ENCODE assay signal across 11 cellular contexts in the genomic region with DNA sequence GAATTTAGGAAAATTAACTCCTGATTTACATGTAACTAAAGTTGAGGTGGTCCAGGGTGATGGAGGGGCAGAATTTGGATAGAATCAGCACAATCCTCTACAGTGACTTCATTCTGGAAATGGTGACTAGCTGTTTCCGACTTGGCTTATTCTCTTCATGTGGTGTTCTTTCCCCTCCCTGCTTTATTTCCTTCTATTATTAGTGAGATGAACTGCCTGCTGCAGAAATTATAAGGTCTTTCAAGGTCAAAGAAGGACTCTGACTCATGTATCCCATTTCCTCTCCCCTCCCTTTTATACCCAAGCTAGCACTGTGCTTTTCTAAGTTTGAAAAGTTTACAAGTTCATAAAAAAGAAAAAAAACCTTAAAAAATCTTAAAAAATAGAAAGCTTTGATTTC. TPM values are rescaled to one million over a fixed set of nuclear protein-coding genes. Genes with fewer than 3 reads are reported as not detected.
DNase-seq lines count a peak whose midpoint lies in the region; ATAC-seq, FAIRE-seq and TF ChIP-seq lines count a peak whose summit lies in the region.
"Had no signal": no experiment of that assay in that cellular context is flagged by ENCODE, and none has a peak within 500 bp of the region (broad histone marks: within the 10 kb centered on the region; RNA-seq: fewer than 3 reads in every experiment).

No MANE protein-coding gene starts in this region.

- H3K18ac ChIP-seq in mesendoderm (ENCODE audit: low read length): no peak overlapping the region

- no peak overlapping the region for H3K56ac ChIP-seq in mesendoderm (ENCODE audit: low read length)

- H2BK120ac ChIP-seq in mesendoderm (ENCODE audit: low read depth, low read length): no peak overlapping the region

- H2AFZ ChIP-seq in mammary epithelial cell (ENCODE audit: low read depth, low read length) (no peak overlapping the region), OCI-LY7 (ENCODE audit: low read length) (no peak overlapping the region)

- in situ Hi-C loops in mammary epithelial cell (cut with MboI; ENCODE audit: low sequenced_read_pairs in 2 of 2): no loop called here

- CTCF ChIA-PET in mammary epithelial cell (lab: Charles Lee; ENCODE audit: low non-redundant PET) (interaction anchor here (0.6 kb wide), 2 partner anchors 12 to 1641 kb away, joined by 3 to 4 read pairs; partner anchors contain the start of gene MRPL17), OCI-LY7 (lab: Charles Lee; ENCODE audit: unreplicated experiment) (no interaction called here)

- H3K9me3 ChIP-seq in breast epithelium (no peaks in the 10 kb centered on the region), mammary epithelial cell (replicated peaks; ENCODE audit: insufficient read depth, low read length) (no peaks in the 10 kb centered on the region), lung (ENCODE audit: control insufficient read depth in 2 of 2, insufficient read depth in 1 of 2, low read length in 1 of 2) (no peaks in the 10 kb centered on the region), OCI-LY7 (ENCODE audit: low read length) (no peaks in the 10 kb centered on the region)
- H3K9me3 ChIP-seq in effector memory CD4-positive, alpha-beta T cell (ENCODE audit: control insufficient read depth, low read length): no peaks in the 10 kb centered on the region

- H2BK5ac ChIP-seq in mesendoderm (ENCODE audit: low read length): no peak overlapping the region

- H3K27ac ChIP-seq in breast epithelium (peak overlapping the region; percentile 22 to 41), mammary epithelial cell (ENCODE audit: insufficient read depth, low read depth, low read length) (no peak overlapping the region), coronary artery (peak overlapping the region; percentile 52 to 61), lung (ENCODE audit: low read depth in 1 of 2, low read length in 1 of 2) (peak overlapping the region in 1 of 2 donors; percentile 72), mesendoderm (ENCODE audit: low read depth, low read length) (no peak overlapping the region), OCI-LY7 (ENCODE audit: low read depth, low read length, poor library complexity, severe bottlenecking) (no peak overlapping the region)
- H3K27ac ChIP-seq in effector memory CD4-positive, alpha-beta T cell (ENCODE audit: insufficient read depth, low read length, poor library complexity, severe bottlenecking): no peak overlapping the region

- H3K4me3 ChIP-seq in breast epithelium: no peak overlapping the region
- no peak overlapping the region for H3K4me3 ChIP-seq in mammary epithelial cell (replicated peaks in 1 of 3; ENCODE audit: insufficient read depth in 1 of 3, low read depth in 2 of 3, low read length in 3 of 3)
- no peak overlapping the region for H3K4me3 ChIP-seq in coronary artery
- no peak overlapping the region for H3K4me3 ChIP-seq in lung
- no peak overlapping the region for H3K4me3 ChIP-seq in mesendoderm (ENCODE audit: low read length)
- no peak overlapping the region for H3K4me3 ChIP-seq in effector memory CD4-positive, alpha-beta T cell (ENCODE audit: insufficient read depth, low read depth, low read length, poor library complexity, severe bottlenecking)
- H3K4me3 ChIP-seq in OCI-LY7 (ENCODE audit: low read depth, low read length, poor library complexity, severe bottlenecking): no peak overlapping the region

- H3K4me1 ChIP-seq in breast epithelium (no peaks in the 10 kb centered on the region), mammary epithelial cell (ENCODE audit: insufficient read depth, low read length) (peaks cover 7% of the 10 kb centered on the region), lung (ENCODE audit: control insufficient read depth in 2 of 2, insufficient read depth in 2 of 2, low read length in 2 of 2) (peaks cover 6 to 13% of the 10 kb centered on the region in 2 donors), mesendoderm (ENCODE audit: control insufficient read depth, low read depth, low read length) (no peaks in the 10 kb centered on the region), OCI-LY7 (ENCODE audit: insufficient read depth, low read length, poor library complexity, severe bottlenecking) (no peaks in the 10 kb centered on the region)
- H3K4me1 ChIP-seq in effector memory CD4-positive, alpha-beta T cell (ENCODE audit: control insufficient read depth, insufficient read depth, low read length, poor library complexity, severe bottlenecking): peaks cover 12% of the 10 kb centered on the region

- no peak overlapping the region for H3K4ac ChIP-seq in mesendoderm (ENCODE audit: low read depth, low read length)

- H3K9ac ChIP-seq in mammary epithelial cell (ENCODE audit: insufficient read depth, low read length) (no peak overlapping the region), mesendoderm (ENCODE audit: low read length) (no peak overlapping the region)

- intact Hi-C loops in breast epithelium (cut with DNase I; ENCODE audit: low total_unique reads) (no loop called here), mammary epithelial cell (cut with micrococcal nuclease) (no loop called here), OCI-LY7 (cut with micrococcal nuclease; ENCODE audit: unreplicated experiment) (no loop called here)

- 100% methylated on average over 1 of the region's 1 CpG for WGBS in mammary epithelial cell (ENCODE audit: low coverage, missing lambda C conversion rate)
- 41 to 54% methylated on average over 1 of the region's 1 CpG for WGBS in lung, 2 donors
- no CpG with 5 or more reads among the region's 1 CpG for WGBS in mesendoderm (ENCODE audit: extremely low coverage, insufficient coverage, low lambda C conversion rate)

- H4K5ac ChIP-seq in mesendoderm (ENCODE audit: low read length): no peak overlapping the region

- no peak for TF ChIP-seq POLR2A in breast epithelium (IDR thresholded peaks at IDR 0.05)

- FAIRE-seq in urothelium cell line (lab: Jason Lieb, UNC): no peak

- H3K36me3 ChIP-seq in breast epithelium (no peaks in the 10 kb centered on the region), mammary epithelial cell (ENCODE audit: insufficient read depth, low read length) (no peaks in the 10 kb centered on the region), lung (ENCODE audit: control insufficient read depth in 2 of 2, insufficient read depth in 2 of 2, low read length in 2 of 2) (no peaks in the 10 kb centered on the region), mesendoderm (ENCODE audit: control insufficient read depth, insufficient read depth, low read length) (no peaks in the 10 kb centered on the region), OCI-LY7 (ENCODE audit: insufficient read depth, low read length) (no peaks in the 10 kb centered on the region)
- no peaks in the 10 kb centered on the region for H3K36me3 ChIP-seq in effector memory CD4-positive, alpha-beta T cell (ENCODE audit: control insufficient read depth, insufficient read depth, low read length)

- no peaks in the 10 kb centered on the region for H3K9me2 ChIP-seq in OCI-LY7 (ENCODE audit: insufficient read depth, low read length)

- no peak overlapping the region for H4K8ac ChIP-seq in mesendoderm (ENCODE audit: low read depth, low read length)

- H3K4me2 ChIP-seq in mammary epithelial cell (ENCODE audit: insufficient read depth, low read depth, low read length): no peak overlapping the region
- H3K4me2 ChIP-seq in mesendoderm (ENCODE audit: low read length): no peak overlapping the region
- no peak overlapping the region for H3K4me2 ChIP-seq in OCI-LY7 (ENCODE audit: low read length)

- POLR2A ChIA-PET in OCI-LY7 (lab: Charles Lee): interaction anchor here (1.1 kb wide), 1 partner anchor 24 kb away, joined by 3 read pairs; no protein-coding TSS in a partner anchor

- H3K27me3 ChIP-seq in breast epithelium (no peaks in the 10 kb centered on the region), mammary epithelial cell (ENCODE audit: insufficient read depth, low read length) (no peaks in the 10 kb centered on the region), lung (ENCODE audit: control insufficient read depth, insufficient read depth) (no peaks in the 10 kb centered on the region), mesendoderm (ENCODE audit: insufficient read depth, low read length, poor library complexity) (no peaks in the 10 kb centered on the region)
- H3K27me3 ChIP-seq in effector memory CD4-positive, alpha-beta T cell (replicated peaks; ENCODE audit: control insufficient read depth, insufficient read depth, low read length, poor library complexity, severe bottlenecking): no peaks in the 10 kb centered on the region

- H4K20me1 ChIP-seq in mammary epithelial cell (ENCODE audit: insufficient read depth, low read length): no peaks in the 10 kb centered on the region
- H4K20me1 ChIP-seq in OCI-LY7 (ENCODE audit: insufficient read depth, low read length): no peaks in the 10 kb centered on the region

- H3K79me1 ChIP-seq in mesendoderm (ENCODE audit: low read length): no peaks in the 10 kb centered on the region

- TF ChIP-seq CTCF in breast epithelium (IDR thresholded peaks at IDR 0.05): no peak
- no peak for TF ChIP-seq CTCF in mammary epithelial cell (conservative IDR thresholded peaks at IDR 0.05 in 1 of 2, IDR thresholded peaks at IDR 0.05 in 1 of 2; ENCODE audit: extremely low read depth in 1 of 2, insufficient read depth in 1 of 2, low read depth in 1 of 2, low read length in 2 of 2)
- TF ChIP-seq CTCF in coronary artery (IDR thresholded peaks at IDR 0.05): no peak
- no peak for TF ChIP-seq CTCF in lung (IDR thresholded peaks at IDR 0.05; ENCODE audit: control extremely low read depth, extremely low read depth)
- no peak for TF ChIP-seq CTCF in OCI-LY7 (conservative IDR thresholded peaks at IDR 0.05; ENCODE audit: low read length)

- H2BK15ac ChIP-seq in mesendoderm (replicated peaks; ENCODE audit: low read depth): no peak overlapping the region

- no peak overlapping the region for H3K23ac ChIP-seq in mesendoderm (ENCODE audit: low read length)

- no TSS peak for BruUV-seq in mammary epithelial cell (replicated peaks; lab: Mats Ljungman, UMichigan)
- BruUV-seq in OCI-LY7 (replicated peaks; lab: Mats Ljungman, UMichigan): no TSS peak

- ATAC-seq in lung (ENCODE audit: insufficient read depth, low FRiP score): peak; percentile 41

- dilution Hi-C loops in mammary epithelial cell (cut with HindIII; ENCODE audit: low sequenced_read_pairs): no loop called here

- H3K79me2 ChIP-seq in mammary epithelial cell (ENCODE audit: insufficient read depth, low read length) (no peaks in the 10 kb centered on the region), mesendoderm (ENCODE audit: control insufficient read depth, insufficient read depth, low read length) (no peaks in the 10 kb centered on the region), OCI-LY7 (ENCODE audit: insufficient read depth, low read depth, low read length) (no peaks in the 10 kb centered on the region)

- DNase-seq in breast epithelium (ENCODE audit: low spot score in 2 of 2): no peak
- DNase-seq in mammary epithelial cell: no peak
- DNase-seq in coronary artery (ENCODE audit: low spot score): no peak
- DNase-seq in lung (ENCODE audit: low spot score): no peak
- peak; percentile 37 for DNase-seq in urothelium cell line (ENCODE audit: low spot score)
- no peak for DNase-seq in mesendoderm
- DNase-seq in effector memory CD4-positive, alpha-beta T cell: no peak
- DNase-seq in OCI-LY7 (ENCODE audit: low spot score): no peak
- DNase-seq: anterior cingulate cortex, KBM-7, trophoblast cell had no signal

- H2AK5ac ChIP-seq in mesendoderm (ENCODE audit: low read length): no peak overlapping the region

RNA-seq across cellular contexts. Expression of gene MRPL17, which starts 12.2 kb away (rescaled TPM):
- total RNA-seq in breast epithelium (10 to 100 TPM; 16.8 to 25.2 (median 18.9) TPM), mammary epithelial cell (10 to 100 TPM; 23.8 to 95.9 TPM), lung (10 to 100 TPM; 28.2 to 43.2 TPM), OCI-LY7 (2022) (43.0 and 44.0 TPM in 2 replicates)
- polyA plus RNA-seq in mammary epithelial cell (85.0 TPM), lung (10 to 100 TPM; 48.6 to 81.4 TPM)
- polyA minus RNA-seq in mammary epithelial cell: 28.8 TPM
- polyA plus RNA-seq in mesendoderm (2013, experiment 1 of 2): 90.2 TPM
- 91.6 TPM for polyA plus RNA-seq in mesendoderm (2013, experiment 2 of 2)
- 46.8 and 59.7 TPM in 2 replicates for total RNA-seq in OCI-LY7 (2014; rRNA removed; shearing (Covaris generic))

RNA-seq across cellular contexts. Expression of gene DCHS1, which starts 39.8 kb away (rescaled TPM):
- total RNA-seq in breast epithelium (10 to 100 TPM in 2 of 3 donors, 1 to 10 TPM in 1; 7.2 to 18.0 (median 13.8) TPM), mammary epithelial cell (under 1 TPM; 0.50 to 0.59 TPM), lung (10 to 100 TPM; 14.9 to 39.9 TPM), OCI-LY7 (2022) (0.53 and 0.67 TPM in 2 replicates)
- polyA plus RNA-seq in mammary epithelial cell (0.05 TPM), lung (1 to 10 TPM; 6.0 to 8.2 TPM)
- polyA minus RNA-seq in mammary epithelial cell: 0.05 TPM
- 2.9 TPM for polyA plus RNA-seq in mesendoderm (2013, experiment 1 of 2)
- polyA plus RNA-seq in mesendoderm (2013, experiment 2 of 2): 3.0 TPM
- total RNA-seq in OCI-LY7 (2014; rRNA removed; shearing (Covaris generic)): 0.67 and 1.1 TPM in 2 replicates

Comparison
In these comparisons a context has a peak if more than half of its experiments do, and no peak if none do; other contexts are left out.
1. H3K27ac ChIP-seq: peak in breast epithelium (2 of 2) and coronary artery (2 of 2); none in mammary epithelial cell (single experiment), mesendoderm (single experiment), effector memory CD4-positive, alpha-beta T cell (single experiment) and OCI-LY7 (single experiment).